20 cellular contexts compared by ENCODE assay signal in the genomic region with DNA sequence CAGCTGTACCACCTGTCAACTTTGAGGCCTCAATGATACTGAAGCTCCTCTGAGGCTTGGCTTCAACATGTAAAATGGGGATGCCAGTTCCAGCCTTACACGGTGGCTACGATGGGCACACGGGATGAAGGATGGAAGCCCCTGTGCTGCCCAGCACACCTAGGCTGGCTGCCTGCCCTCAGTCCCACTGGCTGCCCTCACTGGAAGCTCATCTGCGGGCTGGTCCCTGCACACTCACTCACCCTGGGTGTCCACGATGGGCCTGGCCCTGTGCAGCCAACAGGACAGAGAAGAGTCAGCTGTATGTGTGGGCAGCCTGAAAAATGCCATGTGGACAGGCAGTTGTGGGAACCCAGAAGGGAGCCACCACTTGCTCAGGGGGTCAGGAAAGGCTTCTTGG. TPM values are rescaled to one million over a fixed set of nuclear protein-coding genes. Genes with fewer than 3 reads are reported as not detected.
DNase-seq lines count a peak whose midpoint lies in the region; ATAC-seq and TF ChIP-seq lines count a peak whose summit lies in the region.
"Had no signal": no experiment of that assay in that cellular context is flagged by ENCODE, and none has a peak within 500 bp of the region (broad histone marks: within the 10 kb centered on the region; RNA-seq: fewer than 3 reads in every experiment).

No MANE protein-coding gene starts in this region.

- DNase-seq in activated CD8-positive, alpha-beta memory T cell treated with anti-CD3 and anti-CD28 coated beads, Interleukin-2, amount 10 ng/mL, durations not matched to agents 7 days and 5 days, result no peak
- no peak for DNase-seq in activated CD8-positive, alpha-beta memory T cell treated with anti-CD3 and anti-CD28 coated beads for 24 hours
- DNase-seq in epidermal melanocyte (ENCODE audit: insufficient read length, low spot score) (peak; percentile 13), ovary (peak in 3 of 5 donors; percentile 21 to 42 (median 23)), Ammon's horn (ENCODE audit: low spot score) (no peak)
- DNase-seq: activated CD4-positive, alpha-beta T cell treated with anti-CD3 and anti-CD28 coated beads for 4 hours; DMS153; effector memory CD8-positive, alpha-beta T cell; left cardiac atrium; NCI-H1105; stomach; uterus had no signal

- CTCF ChIA-PET in activated CD8-positive, alpha-beta memory T cell treated with anti-CD3 and anti-CD28 coated beads, Interleukin-2, amount 10 ng/mL, durations not matched to agents 7 days and 5 days (lab: Charles Lee), result interaction anchor here (0.6 to 8.5 kb wide), 5 partner anchors 14 to 65 kb away, joined by 3 to 75 read pairs (median 3); no protein-coding TSS in a partner anchor

- H3K4me1 ChIP-seq in ovary (ENCODE audit: insufficient read depth), result peaks cover 18% of the 10 kb centered on the region

- H3K36me3 Mint-ChIP-seq in activated CD8-positive, alpha-beta memory T cell treated with anti-CD3 and anti-CD28 coated beads, Interleukin-2, amount 10 ng/mL, durations not matched to agents 7 days and 5 days, result no peaks in the 10 kb centered on the region
- peaks cover 2% of the 10 kb centered on the region for H3K36me3 Mint-ChIP-seq in IgD-negative memory B cell

- no peak overlapping the region for H3K27ac ChIP-seq in ovary
- H3K27ac ChIP-seq: stomach, uterus had no signal

- no peak for ATAC-seq in activated CD8-positive, alpha-beta memory T cell treated with anti-CD3 and anti-CD28 coated beads, Interleukin-2, amount 10 ng/mL, durations not matched to agents 7 days and 5 days
- no peak for ATAC-seq in HG03280 (IDR thresholded peaks at IDR 0.05; ENCODE audit: unreplicated experiment)
- no peak for ATAC-seq in GM19324 (IDR thresholded peaks at IDR 0.05; ENCODE audit: low FRiP score, unreplicated experiment)
- ATAC-seq: effector memory CD8-positive, alpha-beta T cell; K562; left cardiac atrium had no signal

- no peaks in the 10 kb centered on the region for H3K27me3 ChIP-seq in ovary
- H3K27me3 ChIP-seq: uterus had no signal

- intact Hi-C loops in ovary (cut with DNase I), result loop anchor here in 1 of 4 donors (10.0 kb wide), 2 partner anchors 48 to 62 kb away; a partner anchor contains a TSS

- no peak overlapping the region for H3K4me3 ChIP-seq in ovary
- H3K4me3 ChIP-seq: K562, stomach, uterus had no signal

- no peaks in the 10 kb centered on the region for H3K9me3 ChIP-seq in ovary
- H3K9me3 ChIP-seq: stomach, uterus had no signal

- H3K27me3 Mint-ChIP-seq in activated CD8-positive, alpha-beta memory T cell treated with anti-CD3 and anti-CD28 coated beads, Interleukin-2, amount 10 ng/mL, durations not matched to agents 7 days and 5 days, result peaks cover 17% of the 10 kb centered on the region
- peaks cover 5% of the 10 kb centered on the region for H3K27me3 Mint-ChIP-seq in IgD-negative memory B cell
- H3K27me3 Mint-ChIP-seq: effector memory CD8-positive, alpha-beta T cell had no signal

- 72 to 77% (median 73%) methylated on average over 5 of the region's 5 CpGs for WGBS in ovary, 3 donors

- H3K4me3 Mint-ChIP-seq in activated CD8-positive, alpha-beta memory T cell treated with anti-CD3 and anti-CD28 coated beads, Interleukin-2, amount 10 ng/mL, durations not matched to agents 7 days and 5 days, result no peak overlapping the region
- H3K4me3 Mint-ChIP-seq in IgD-negative memory B cell, result peak overlapping the region in 3 of 4 donors; percentile 52 to 83 (median 72)

- peaks cover 50% of the 10 kb centered on the region for H3K4me1 Mint-ChIP-seq in activated CD8-positive, alpha-beta memory T cell treated with anti-CD3 and anti-CD28 coated beads, Interleukin-2, amount 10 ng/mL, durations not matched to agents 7 days and 5 days
- peaks cover 22 to 25% (median 24%) of the 10 kb centered on the region in 3 donors for H3K4me1 Mint-ChIP-seq in IgD-negative memory B cell

- TF ChIP-seq CTCF in ovary (IDR thresholded peaks at IDR 0.05), result no peak

- H3K27ac Mint-ChIP-seq in activated CD8-positive, alpha-beta memory T cell treated with anti-CD3 and anti-CD28 coated beads, Interleukin-2, amount 10 ng/mL, durations not matched to agents 7 days and 5 days, result peak overlapping the region; percentile 32
- peak overlapping the region in 2 of 3 donors; percentile 7 to 74 for H3K27ac Mint-ChIP-seq in IgD-negative memory B cell

- no peaks in the 10 kb centered on the region for H3K36me3 ChIP-seq in ovary
- H3K36me3 ChIP-seq: uterus had no signal

- no peak for TF ChIP-seq EP300 in ovary (IDR thresholded peaks at IDR 0.05)

- TF ChIP-seq POLR2A in ovary (IDR thresholded peaks at IDR 0.05), result no peak

- H3K9me3 Mint-ChIP-seq in activated CD8-positive, alpha-beta memory T cell treated with anti-CD3 and anti-CD28 coated beads, Interleukin-2, amount 10 ng/mL, durations not matched to agents 7 days and 5 days (ENCODE audit: low read depth), result no peaks in the 10 kb centered on the region
- H3K9me3 Mint-ChIP-seq in IgD-negative memory B cell, result no peaks in the 10 kb centered on the region
- H3K9me3 Mint-ChIP-seq: effector memory CD8-positive, alpha-beta T cell had no signal

RNA-seq across cellular contexts. Expression of a gene that starts 2.2 kb away (rescaled TPM):
- 10 to 100 TPM; 56.5 to 73.9 TPM for total RNA-seq in activated CD8-positive, alpha-beta memory T cell treated with anti-CD3 and anti-CD28 coated beads, Interleukin-2, amount 10 ng/mL, durations not matched to agents 7 days and 5 days
- polyA plus RNA-seq in IgD-negative memory B cell (72.5 TPM), ovary (10 to 100 TPM; 39.3 to 63.9 TPM)
- 10 to 100 TPM; 43.8 to 91.0 (median 67.5) TPM for total RNA-seq in ovary

RNA-seq across cellular contexts. Expression of a gene that starts 5.0 kb away (rescaled TPM):
- not detected for total RNA-seq in activated CD8-positive, alpha-beta memory T cell treated with anti-CD3 and anti-CD28 coated beads, Interleukin-2, amount 10 ng/mL, durations not matched to agents 7 days and 5 days
- polyA plus RNA-seq in IgD-negative memory B cell (not detected), ovary (under 1 TPM in 1 of 2 donors, not detected in 1; 0.15 TPM)
- total RNA-seq in ovary, result 10 to 100 TPM in 1 of 7 donors, under 1 TPM in 3, not detected in 3; 0.20 to 10.8 (median 0.60) TPM
- total RNA-seq: bronchial epithelial cell; K562; pulmonary artery endothelial cell; T-helper 2 cell treated with Interferon-gamma antibody and Interleukin-4, amounts not matched to agents 100 ng/mL and 5 ng/mL, for 36 hours had no signal
- polyA plus RNA-seq: AG04450, K562 had no signal

RNA-seq across cellular contexts. Expression of a gene that starts 8.7 kb away (rescaled TPM):
- total RNA-seq in activated CD8-positive, alpha-beta memory T cell treated with anti-CD3 and anti-CD28 coated beads, Interleukin-2, amount 10 ng/mL, durations not matched to agents 7 days and 5 days, result 1 to 10 TPM; 1.1 to 1.2 TPM
- polyA plus RNA-seq in IgD-negative memory B cell (not detected), ovary (under 1 TPM; 0.36 to 0.48 TPM)
- 1 to 10 TPM in 2 of 7 donors, under 1 TPM in 4, not detected in 1; 0.33 to 2.5 (median 0.85) TPM for total RNA-seq in ovary
- total RNA-seq: bronchial epithelial cell, left cardiac atrium, stomach had no signal

RNA-seq across cellular contexts. Expression of a gene that starts 18.3 kb away (rescaled TPM):
- 100 to 1,000 TPM; 146 to 155 TPM for total RNA-seq in activated CD8-positive, alpha-beta memory T cell treated with anti-CD3 and anti-CD28 coated beads, Interleukin-2, amount 10 ng/mL, durations not matched to agents 7 days and 5 days
- polyA plus RNA-seq in IgD-negative memory B cell (14.8 TPM), ovary (100 to 1,000 TPM in 1 of 2 donors, 10 to 100 TPM in 1; 57.1 to 132 TPM)
- 100 to 1,000 TPM in 5 of 7 donors, 10 to 100 TPM in 2; 54.6 to 140 (median 119) TPM for total RNA-seq in ovary

RNA-seq across cellular contexts. Expression of a gene that starts 29.2 kb away (rescaled TPM):
- total RNA-seq in activated CD8-positive, alpha-beta memory T cell treated with anti-CD3 and anti-CD28 coated beads, Interleukin-2, amount 10 ng/mL, durations not matched to agents 7 days and 5 days, result 10 to 100 TPM; 44.5 to 56.5 TPM
- polyA plus RNA-seq in IgD-negative memory B cell (13.6 TPM), ovary (10 to 100 TPM in 1 of 2 donors, 1 to 10 TPM in 1; 4.6 to 19.4 TPM)
- 10 to 100 TPM; 15.7 to 47.8 (median 38.8) TPM for total RNA-seq in ovary

Comparison
In these comparisons a context has a peak if more than half of its experiments do, and no peak if none do; other contexts are left out.
1. DNase-seq: peak in epidermal melanocyte (single experiment) and ovary (3 of 5); none in activated CD8-positive, alpha-beta memory T cell treated with anti-CD3 and anti-CD28 coated beads, Interleukin-2, amount 10 ng/mL, durations not matched to agents 7 days and 5 days (single experiment), activated CD8-positive, alpha-beta memory T cell treated with anti-CD3 and anti-CD28 coated beads for 24 hours (single experiment) and Ammon's horn (single experiment).